1 cellular context compared by ENCODE assay signal in the genomic region with DNA sequence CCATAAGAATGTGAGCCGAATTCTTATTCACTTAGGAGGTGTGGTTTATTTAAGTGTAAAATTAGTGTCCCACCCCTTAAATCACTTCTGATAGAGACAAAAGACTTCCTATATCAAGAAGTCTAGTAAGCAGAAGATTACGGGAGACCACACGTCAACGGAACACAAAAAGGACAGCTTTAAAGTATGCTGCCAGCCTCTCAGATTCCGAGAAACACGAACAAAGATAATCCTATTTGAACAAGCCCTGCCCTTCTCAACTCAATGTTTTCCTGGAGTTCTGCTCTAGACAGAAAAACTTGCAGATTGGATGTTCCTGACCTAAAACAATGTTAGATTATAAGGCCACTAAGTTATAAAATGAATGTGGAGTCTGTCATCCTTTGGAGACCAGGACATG.
TF ChIP-seq lines count a peak whose summit lies in the region.

No MANE protein-coding gene starts in this region.

TF ChIP-seq in K562, 482 proteins besides CTCF, POLR2A, EP300 and RAD21 (continued from another document):
- TF ChIP-seq, protein P1, sequence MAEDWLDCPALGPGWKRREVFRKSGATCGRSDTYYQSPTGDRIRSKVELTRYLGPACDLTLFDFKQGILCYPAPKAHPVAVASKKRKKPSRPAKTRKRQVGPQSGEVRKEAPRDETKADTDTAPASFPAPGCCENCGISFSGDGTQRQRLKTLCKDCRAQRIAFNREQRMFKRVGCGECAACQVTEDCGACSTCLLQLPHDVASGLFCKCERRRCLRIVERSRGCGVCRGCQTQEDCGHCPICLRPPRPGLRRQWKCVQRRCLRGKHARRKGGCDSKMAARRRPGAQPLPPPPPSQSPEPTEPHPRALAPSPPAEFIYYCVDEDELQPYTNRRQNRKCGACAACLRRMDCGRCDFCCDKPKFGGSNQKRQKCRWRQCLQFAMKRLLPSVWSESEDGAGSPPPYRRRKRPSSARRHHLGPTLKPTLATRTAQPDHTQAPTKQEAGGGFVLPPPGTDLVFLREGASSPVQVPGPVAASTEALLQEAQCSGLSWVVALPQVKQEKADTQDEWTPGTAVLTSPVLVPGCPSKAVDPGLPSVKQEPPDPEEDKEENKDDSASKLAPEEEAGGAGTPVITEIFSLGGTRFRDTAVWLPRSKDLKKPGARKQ (CRISPR knock-in tag; IDR thresholded peaks at IDR 0.05), result no peak
- TF ChIP-seq, protein P2, sequence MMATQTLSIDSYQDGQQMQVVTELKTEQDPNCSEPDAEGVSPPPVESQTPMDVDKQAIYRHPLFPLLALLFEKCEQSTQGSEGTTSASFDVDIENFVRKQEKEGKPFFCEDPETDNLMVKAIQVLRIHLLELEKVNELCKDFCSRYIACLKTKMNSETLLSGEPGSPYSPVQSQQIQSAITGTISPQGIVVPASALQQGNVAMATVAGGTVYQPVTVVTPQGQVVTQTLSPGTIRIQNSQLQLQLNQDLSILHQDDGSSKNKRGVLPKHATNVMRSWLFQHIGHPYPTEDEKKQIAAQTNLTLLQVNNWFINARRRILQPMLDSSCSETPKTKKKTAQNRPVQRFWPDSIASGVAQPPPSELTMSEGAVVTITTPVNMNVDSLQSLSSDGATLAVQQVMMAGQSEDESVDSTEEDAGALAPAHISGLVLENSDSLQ (IDR thresholded peaks at IDR 0.05), result peak; percentile 20; the same call in 1 of the 2 replicates
- TF ChIP-seq FOXA3 (CRISPR knock-in tag; conservative IDR thresholded peaks at IDR 0.05 in 1 of 2, IDR thresholded peaks at IDR 0.05 in 1 of 2), result no peak; a peak in 1 of 4 replicates
TF ChIP-seq in K562: peak in this region for 3.
